ENCODE assay signal across 18 cellular contexts in the genomic region with DNA sequence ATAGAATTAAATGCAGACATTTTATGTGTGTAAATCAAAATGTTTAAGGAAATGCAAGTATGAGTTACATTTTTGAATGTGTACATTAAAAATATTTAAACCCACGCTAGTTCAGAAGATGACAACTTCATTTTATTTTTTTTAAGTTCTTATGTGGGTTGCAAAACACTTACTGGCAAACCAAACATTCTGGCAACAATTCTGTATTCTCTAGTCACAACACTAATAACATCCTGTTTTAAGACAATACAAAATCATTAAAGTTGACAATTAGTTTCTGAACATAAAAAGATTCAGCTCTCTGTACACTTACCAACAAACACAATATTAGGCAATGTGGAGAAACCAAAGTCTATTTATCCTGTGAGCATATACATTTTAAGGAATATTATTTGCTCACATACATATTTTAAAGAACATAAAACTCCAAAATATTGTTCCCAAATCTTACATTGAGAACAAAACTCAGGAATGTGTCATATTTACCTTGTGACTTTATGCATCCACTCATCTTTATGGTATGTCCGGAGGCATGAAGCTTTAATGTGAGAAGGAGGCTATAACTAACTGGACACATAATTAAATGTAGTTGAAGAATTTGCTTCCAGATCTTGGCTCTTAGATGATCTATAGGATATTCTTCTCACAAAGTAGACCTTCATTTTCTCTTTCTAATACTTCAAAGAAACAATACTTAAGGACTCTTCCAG.
"Had no signal": no experiment of that assay in that cellular context is flagged by ENCODE, and none has a peak within 500 bp of the region (broad histone marks: within the 10 kb centered on the region; RNA-seq: fewer than 3 reads in every experiment).

No MANE protein-coding gene starts in this region.

- H3K4me3 ChIP-seq: mucosa of descending colon, SK-N-MC, skin epidermis, stomach, vagina had no signal

- H3K27ac ChIP-seq: SK-N-MC, skin epidermis, stomach, vagina had no signal

- H3K4me1 ChIP-seq: stomach, vagina had no signal

- ATAC-seq: activated CD4-positive, CD25-positive, alpha-beta regulatory T cell treated with anti-CD3 and anti-CD28 coated beads, Interleukin-2, amount 50 U/mL, for 24 hours; activated naive CD4-positive, alpha-beta T cell treated with anti-CD3 and anti-CD28 coated beads, Interleukin-2, amount 50 U/mL, for 72 hours; activated T-cell treated with anti-CD3 and anti-CD28 coated beads, Interleukin-2, amount 50 U/mL, for 72 hours; mucosa of descending colon had no signal

- H3K36me3 ChIP-seq: stomach, vagina had no signal

- H3K9me3 ChIP-seq: mucosa of descending colon, stomach, vagina had no signal

- DNase-seq: activated CD4-positive, alpha-beta T cell treated with anti-CD3 and anti-CD28 coated beads, Interleukin-2, amount 10 ng/mL, durations not matched to agents 7 days and 5 days; activated gamma-delta T cell; activated T-cell treated with anti-CD3 and anti-CD28 coated beads, Interleukin-2, amount 50 U/mL, for 72 hours; cortex of kidney; effector CD4-positive, alpha-beta T cell; immature natural killer cell; mucosa of descending colon; naive B cell; stimulated activated CD4-positive, alpha-beta T cell treated with anti-CD3 and anti-CD28 coated beads, Interleukin-15, amount 100 ng/mL, for 24 hours; stimulated activated CD4-positive, alpha-beta T cell treated with anti-CD3 and anti-CD28 coated beads, Interleukin-4, amount 100 ng/mL, for 1 hour; stomach; T-helper 1 cell; T-helper 9 cell had no signal

- H3K27me3 ChIP-seq: stomach, vagina had no signal
